16 cellular contexts compared by ENCODE assay signal in the genomic region with DNA sequence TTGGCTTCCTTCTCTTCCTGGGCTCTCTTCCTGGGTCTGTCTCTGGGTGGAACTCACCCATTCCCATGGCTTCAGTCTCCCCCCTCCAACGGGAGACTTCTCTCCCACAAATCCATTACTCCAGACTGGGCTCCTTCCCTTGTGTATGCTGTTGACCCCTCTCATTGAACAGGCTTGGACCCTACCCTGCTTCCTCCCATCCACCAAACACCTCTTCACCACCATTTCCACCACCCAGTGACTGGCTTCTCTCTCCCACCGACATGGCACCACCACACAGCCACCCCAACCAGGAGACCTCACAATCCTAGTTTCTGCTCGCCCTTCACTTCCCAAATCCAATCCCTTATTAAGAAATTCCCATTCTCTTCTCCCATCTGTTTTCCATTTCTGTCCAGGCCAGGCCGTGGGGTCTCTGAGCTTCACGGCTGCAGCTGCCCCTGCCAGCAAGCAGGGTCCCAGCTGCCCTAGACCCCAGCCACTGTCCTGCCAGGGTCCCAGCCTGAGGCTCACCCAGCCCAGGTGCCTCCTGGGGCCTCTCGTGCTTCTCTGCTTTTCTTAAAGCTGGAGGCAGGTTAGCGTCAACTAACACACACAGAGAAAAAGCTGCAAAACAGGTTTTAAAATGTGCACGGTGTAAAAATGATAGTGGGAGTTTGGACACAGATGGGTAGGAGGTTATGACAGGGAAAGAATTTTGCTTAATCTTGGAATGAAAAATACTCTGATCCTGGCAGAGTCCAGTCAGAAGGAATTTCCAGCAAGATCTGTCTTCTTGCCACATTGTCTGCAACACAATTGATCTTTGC.
DNase-seq lines count a peak whose midpoint lies in the region; ATAC-seq, FAIRE-seq and TF ChIP-seq lines count a peak whose summit lies in the region.
"Had no signal": no experiment of that assay in that cellular context is flagged by ENCODE, and none has a peak within 500 bp of the region (broad histone marks: within the 10 kb centered on the region; RNA-seq: fewer than 3 reads in every experiment).

No MANE protein-coding gene starts in this region.

- CTCF ChIA-PET in SK-N-SH (lab: Yijun Ruan, JAX) = interaction anchor here (1.5 to 3.3 kb wide), 2 partner anchors 260 to 345 kb away, joined by 4 to 9 read pairs; no protein-coding TSS in a partner anchor
- CTCF ChIA-PET in activated CD8-positive, alpha-beta memory T cell treated with anti-CD3 and anti-CD28 coated beads, Interleukin-2, amount 10 ng/mL, durations not matched to agents 7 days and 5 days (lab: Charles Lee) = no interaction called here

- H3K4me3 ChIP-seq in SK-N-SH (ENCODE audit: low read depth in 2 of 2, low read length in 1 of 2) (no peak overlapping the region), kidney (ENCODE audit: low read length in 2 of 2) (no peak overlapping the region), thymus (ENCODE audit: low read length) (no peak overlapping the region), MG63 (no peak overlapping the region), ovary (no peak overlapping the region), gastroesophageal sphincter (no peak overlapping the region)
- H3K4me3 ChIP-seq: upper lobe of right lung had no signal

- no peak overlapping the region for H3K4me2 ChIP-seq in SK-N-SH

- ATAC-seq in SK-N-SH treated with all-trans-retinoic acid at 6 μM for 48 hours (no peak), gastroesophageal sphincter (no peak)
- ATAC-seq in activated CD8-positive, alpha-beta memory T cell treated with anti-CD3 and anti-CD28 coated beads, Interleukin-2, amount 10 ng/mL, durations not matched to agents 7 days and 5 days = no peak
- ATAC-seq: activated CD8-positive, alpha-beta T cell treated with anti-CD3 and anti-CD28 coated beads, Interleukin-2, amount 10 ng/mL, durations not matched to agents 7 days and 5 days; naive thymus-derived CD4-positive, alpha-beta T cell had no signal

- H3K9me3 ChIP-seq in SK-N-SH (no peaks in the 10 kb centered on the region), kidney (ENCODE audit: control insufficient read depth in 1 of 2, low read length in 2 of 2) (no peaks in the 10 kb centered on the region), thymus (ENCODE audit: control insufficient read depth) (no peaks in the 10 kb centered on the region), MG63 (no peaks in the 10 kb centered on the region), ovary (no peaks in the 10 kb centered on the region), gastroesophageal sphincter (no peaks in the 10 kb centered on the region)
- H3K9me3 ChIP-seq: upper lobe of right lung had no signal

- POLR2A ChIA-PET in SK-N-SH (lab: Yijun Ruan, JAX) = no interaction called here

- no peaks in the 10 kb centered on the region for H3K27me3 ChIP-seq in SK-N-SH (ENCODE audit: insufficient read depth)
- no peaks in the 10 kb centered on the region for H3K27me3 ChIP-seq in thymus (ENCODE audit: control insufficient read depth, insufficient read depth)
- no peaks in the 10 kb centered on the region for H3K27me3 ChIP-seq in MG63
- H3K27me3 ChIP-seq in ovary = no peaks in the 10 kb centered on the region
- H3K27me3 ChIP-seq in gastroesophageal sphincter = no peaks in the 10 kb centered on the region
- H3K27me3 ChIP-seq: upper lobe of right lung had no signal

- H4K20me1 ChIP-seq in SK-N-SH (ENCODE audit: insufficient read depth) = no peaks in the 10 kb centered on the region

- no peaks in the 10 kb centered on the region for H3K9me2 ChIP-seq in SK-N-SH

- H3K4me1 Mint-ChIP-seq in activated CD8-positive, alpha-beta memory T cell treated with anti-CD3 and anti-CD28 coated beads, Interleukin-2, amount 10 ng/mL, durations not matched to agents 7 days and 5 days = no peaks in the 10 kb centered on the region
- H3K4me1 Mint-ChIP-seq: activated naive CD8-positive, alpha-beta T cell treated with anti-CD3 and anti-CD28 coated beads, Interleukin-2, amount 10 ng/mL, durations not matched to agents 7 days and 5 days; naive thymus-derived CD4-positive, alpha-beta T cell had no signal

- DNase-seq in SK-N-SH (peak; percentile 51), kidney (peak; percentile 38), MG63 (no peak), ovary (no peak)
- DNase-seq in activated CD8-positive, alpha-beta memory T cell treated with anti-CD3 and anti-CD28 coated beads, Interleukin-2, amount 10 ng/mL, durations not matched to agents 7 days and 5 days = peak; percentile 1
- DNase-seq: activated CD8-positive, alpha-beta T cell treated with anti-CD3 and anti-CD28 coated beads, Interleukin-2, amount 10 ng/mL, durations not matched to agents 7 days and 5 days; activated naive CD8-positive, alpha-beta T cell treated with anti-CD3 and anti-CD28 coated beads, Interleukin-2, amount 10 ng/mL, durations not matched to agents 7 days and 5 days; Calu3; dermis blood vessel endothelial cell; NCI-H226; T-helper 9 cell; upper lobe of right lung had no signal

- TF ChIP-seq POLR2A in ovary (IDR thresholded peaks at IDR 0.05) (no peak), gastroesophageal sphincter (IDR thresholded peaks at IDR 0.05) (no peak)

- intact Hi-C loops in kidney (cut with DNase I) = no loop called here
- intact Hi-C loops in ovary (cut with DNase I) = no loop called here

- no peaks in the 10 kb centered on the region for H3K27me3 Mint-ChIP-seq in activated CD8-positive, alpha-beta memory T cell treated with anti-CD3 and anti-CD28 coated beads, Interleukin-2, amount 10 ng/mL, durations not matched to agents 7 days and 5 days
- H3K27me3 Mint-ChIP-seq: activated naive CD8-positive, alpha-beta T cell treated with anti-CD3 and anti-CD28 coated beads, Interleukin-2, amount 10 ng/mL, durations not matched to agents 7 days and 5 days had no signal

- no peaks in the 10 kb centered on the region for H3K36me3 Mint-ChIP-seq in activated CD8-positive, alpha-beta memory T cell treated with anti-CD3 and anti-CD28 coated beads, Interleukin-2, amount 10 ng/mL, durations not matched to agents 7 days and 5 days
- H3K36me3 Mint-ChIP-seq: activated naive CD8-positive, alpha-beta T cell treated with anti-CD3 and anti-CD28 coated beads, Interleukin-2, amount 10 ng/mL, durations not matched to agents 7 days and 5 days; naive thymus-derived CD4-positive, alpha-beta T cell had no signal

- H3K4me1 ChIP-seq in SK-N-SH (ENCODE audit: control insufficient read depth in 1 of 2, insufficient read depth in 2 of 2, low read depth in 1 of 2, low read length in 1 of 2) (peaks cover 0 to 38% of the 10 kb centered on the region in 2 experiments; a peak in 1 of 4 replicates), kidney (ENCODE audit: control insufficient read depth in 1 of 2, insufficient read depth in 1 of 2, low read depth in 1 of 2, low read length in 2 of 2) (peaks cover 6 to 7% of the 10 kb centered on the region in 2 donors), thymus (ENCODE audit: control insufficient read depth, insufficient read depth, low read length) (no peaks in the 10 kb centered on the region), ovary (ENCODE audit: insufficient read depth) (peaks cover 14% of the 10 kb centered on the region), gastroesophageal sphincter (peaks cover 0 to 37% (median 21%) of the 10 kb centered on the region in 3 donors)

- H3K27ac Mint-ChIP-seq in activated CD8-positive, alpha-beta memory T cell treated with anti-CD3 and anti-CD28 coated beads, Interleukin-2, amount 10 ng/mL, durations not matched to agents 7 days and 5 days = no peak overlapping the region
- H3K27ac Mint-ChIP-seq: activated CD8-positive, alpha-beta T cell treated with anti-CD3 and anti-CD28 coated beads, Interleukin-2, amount 10 ng/mL, durations not matched to agents 7 days and 5 days; activated naive CD8-positive, alpha-beta T cell treated with anti-CD3 and anti-CD28 coated beads, Interleukin-2, amount 10 ng/mL, durations not matched to agents 7 days and 5 days; naive thymus-derived CD4-positive, alpha-beta T cell had no signal

- no peak for FAIRE-seq in kidney (lab: Jason Lieb, UNC)

- H2AFZ ChIP-seq in SK-N-SH (ENCODE audit: low read depth) = no peak overlapping the region

- H3K79me2 ChIP-seq in SK-N-SH (ENCODE audit: insufficient read depth) = no peaks in the 10 kb centered on the region

- no peaks in the 10 kb centered on the region for H3K9me3 Mint-ChIP-seq in activated CD8-positive, alpha-beta memory T cell treated with anti-CD3 and anti-CD28 coated beads, Interleukin-2, amount 10 ng/mL, durations not matched to agents 7 days and 5 days (ENCODE audit: low read depth)
- H3K9me3 Mint-ChIP-seq: activated naive CD8-positive, alpha-beta T cell treated with anti-CD3 and anti-CD28 coated beads, Interleukin-2, amount 10 ng/mL, durations not matched to agents 7 days and 5 days had no signal

- H3K36me3 ChIP-seq in SK-N-SH (replicated peaks in 1 of 2; ENCODE audit: control insufficient read depth in 1 of 2, insufficient read depth in 2 of 2, low read length in 1 of 2) (no peaks in the 10 kb centered on the region), kidney (ENCODE audit: control insufficient read depth in 1 of 2, insufficient read depth in 2 of 2, low read length in 2 of 2) (no peaks in the 10 kb centered on the region), thymus (ENCODE audit: control insufficient read depth, insufficient read depth) (no peaks in the 10 kb centered on the region), MG63 (no peaks in the 10 kb centered on the region), ovary (no peaks in the 10 kb centered on the region), gastroesophageal sphincter (no peaks in the 10 kb centered on the region)
- H3K36me3 ChIP-seq: upper lobe of right lung had no signal

- TF ChIP-seq RAD21 in SK-N-SH (IDR thresholded peaks at IDR 0.05; ENCODE audit: low read length) = no peak

- WGBS in SK-N-SH (ENCODE audit: low lambda C conversion rate) = 76% methylated on average over 8 of the region's 8 CpGs
- WGBS in thymus = 92% methylated on average over 8 of the region's 8 CpGs
- WGBS in ovary, 3 donors = 40 to 44% (median 41%) methylated on average over 8 of the region's 8 CpGs
- 60 to 69% methylated on average over 4 to 8 of the region's 8 CpGs for WGBS in gastroesophageal sphincter (ENCODE audit: low coverage in 1 of 2), 2 donors

- TF ChIP-seq CTCF in SK-N-SH (IDR thresholded peaks at IDR 0.05) = no peak
- no peak for TF ChIP-seq CTCF in kidney (IDR thresholded peaks at IDR 0.05; ENCODE audit: borderline replicate concordance, extremely low read depth, insufficient read depth)
- TF ChIP-seq CTCF in ovary (IDR thresholded peaks at IDR 0.05) = no peak
- no peak for TF ChIP-seq CTCF in gastroesophageal sphincter (IDR thresholded peaks at IDR 0.05)

- H3K9ac ChIP-seq in SK-N-SH = no peak overlapping the region
- no peak overlapping the region for H3K9ac ChIP-seq in kidney (ENCODE audit: low read length in 2 of 2)

- TF ChIP-seq EP300 in SK-N-SH (IDR thresholded peaks at IDR 0.05; ENCODE audit: borderline replicate concordance in 1 of 2, low read depth in 1 of 2, low read length in 1 of 2) (no peak), ovary (IDR thresholded peaks at IDR 0.05) (no peak), gastroesophageal sphincter (IDR thresholded peaks at IDR 0.05) (no peak)

- H3K27ac ChIP-seq in SK-N-SH (ENCODE audit: low read depth in 2 of 2, low read length in 1 of 2) (no peak overlapping the region; a peak in 1 of 4 replicates), kidney (ENCODE audit: low read depth in 2 of 2, low read length in 2 of 2) (no peak overlapping the region), thymus (ENCODE audit: low read depth) (peak overlapping the region; percentile 5), ovary (no peak overlapping the region), gastroesophageal sphincter (peak overlapping the region in 2 of 4 donors; percentile 31 to 65)
- H3K27ac ChIP-seq: upper lobe of right lung had no signal

- H3K4me3 Mint-ChIP-seq in activated CD8-positive, alpha-beta memory T cell treated with anti-CD3 and anti-CD28 coated beads, Interleukin-2, amount 10 ng/mL, durations not matched to agents 7 days and 5 days = no peak overlapping the region
- H3K4me3 Mint-ChIP-seq: activated CD8-positive, alpha-beta T cell treated with anti-CD3 and anti-CD28 coated beads, Interleukin-2, amount 10 ng/mL, durations not matched to agents 7 days and 5 days; activated naive CD8-positive, alpha-beta T cell treated with anti-CD3 and anti-CD28 coated beads, Interleukin-2, amount 10 ng/mL, durations not matched to agents 7 days and 5 days had no signal

- no peaks in the 10 kb centered on the region for H3F3A ChIP-seq in SK-N-SH (replicated peaks; ENCODE audit: insufficient read depth)

Comparison
In these comparisons a context has a peak if more than half of its experiments do, and no peak if none do; other contexts are left out.
1. DNase-seq: peak in SK-N-SH (single experiment), activated CD8-positive, alpha-beta memory T cell treated with anti-CD3 and anti-CD28 coated beads, Interleukin-2, amount 10 ng/mL, durations not matched to agents 7 days and 5 days (single experiment) and kidney (single experiment); none in MG63 (single experiment) and ovary (0 of 5).